ENCODE assay signal across 5 cellular contexts in the genomic region with DNA sequence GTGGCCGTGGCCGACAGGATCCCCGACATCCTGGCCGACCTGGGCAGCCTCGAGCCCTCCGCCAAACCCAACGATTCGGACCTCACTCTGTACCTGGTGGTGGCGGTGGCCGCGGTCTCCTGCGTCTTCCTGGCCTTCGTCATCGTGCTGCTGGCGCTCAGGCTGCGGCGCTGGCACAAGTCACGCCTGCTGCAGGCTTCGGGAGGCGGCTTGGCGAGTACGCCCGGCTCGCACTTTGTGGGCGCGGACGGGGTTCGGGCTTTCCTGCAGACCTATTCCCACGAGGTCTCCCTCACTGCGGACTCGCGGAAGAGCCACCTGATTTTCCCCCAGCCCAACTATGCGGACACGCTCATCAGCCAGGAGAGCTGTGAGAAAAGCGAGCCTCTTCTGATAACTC. TPM values are rescaled to one million over a fixed set of nuclear protein-coding genes. Genes with fewer than 3 reads are reported as not detected.
"Had no signal": no experiment of that assay in that cellular context is flagged by ENCODE, and none has a peak within 500 bp of the region (broad histone marks: within the 10 kb centered on the region; RNA-seq: fewer than 3 reads in every experiment).

No MANE protein-coding gene starts in this region.

RNA-seq across cellular contexts. Expression of a gene that starts 2.4 kb away (rescaled TPM):
- total RNA-seq: naive thymus-derived CD8-positive, alpha-beta T cell; natural killer cell; natural killer cell treated with Interleukin-12 subunit alpha and Interleukin-12 subunit beta and Interleukin-15 and Interleukin-18, amount 100 ng/mL, for 72 hours; osteocyte; smooth muscle cell had no signal
- polyA plus RNA-seq: smooth muscle cell had no signal

RNA-seq across cellular contexts. Expression of a gene that starts 3.9 kb away (rescaled TPM):
- polyA plus RNA-seq: naive thymus-derived CD8-positive, alpha-beta T cell had no signal

RNA-seq across cellular contexts. Expression of a gene that starts 7.5 kb away (rescaled TPM):
- total RNA-seq: natural killer cell; natural killer cell treated with Interleukin-12 subunit alpha and Interleukin-12 subunit beta and Interleukin-15 and Interleukin-18, amount 100 ng/mL, for 72 hours; osteocyte had no signal
- polyA plus RNA-seq: naive thymus-derived CD8-positive, alpha-beta T cell; smooth muscle cell had no signal

RNA-seq across cellular contexts. Expression of a gene that starts 8.8 kb away (rescaled TPM):
- polyA plus RNA-seq: naive thymus-derived CD8-positive, alpha-beta T cell; smooth muscle cell had no signal

RNA-seq across cellular contexts. Expression of a gene that starts 13.8 kb away (rescaled TPM):
- polyA plus RNA-seq: smooth muscle cell had no signal
